Comparison of ENCODE assay signal across 8 cellular contexts in the genomic region with DNA sequence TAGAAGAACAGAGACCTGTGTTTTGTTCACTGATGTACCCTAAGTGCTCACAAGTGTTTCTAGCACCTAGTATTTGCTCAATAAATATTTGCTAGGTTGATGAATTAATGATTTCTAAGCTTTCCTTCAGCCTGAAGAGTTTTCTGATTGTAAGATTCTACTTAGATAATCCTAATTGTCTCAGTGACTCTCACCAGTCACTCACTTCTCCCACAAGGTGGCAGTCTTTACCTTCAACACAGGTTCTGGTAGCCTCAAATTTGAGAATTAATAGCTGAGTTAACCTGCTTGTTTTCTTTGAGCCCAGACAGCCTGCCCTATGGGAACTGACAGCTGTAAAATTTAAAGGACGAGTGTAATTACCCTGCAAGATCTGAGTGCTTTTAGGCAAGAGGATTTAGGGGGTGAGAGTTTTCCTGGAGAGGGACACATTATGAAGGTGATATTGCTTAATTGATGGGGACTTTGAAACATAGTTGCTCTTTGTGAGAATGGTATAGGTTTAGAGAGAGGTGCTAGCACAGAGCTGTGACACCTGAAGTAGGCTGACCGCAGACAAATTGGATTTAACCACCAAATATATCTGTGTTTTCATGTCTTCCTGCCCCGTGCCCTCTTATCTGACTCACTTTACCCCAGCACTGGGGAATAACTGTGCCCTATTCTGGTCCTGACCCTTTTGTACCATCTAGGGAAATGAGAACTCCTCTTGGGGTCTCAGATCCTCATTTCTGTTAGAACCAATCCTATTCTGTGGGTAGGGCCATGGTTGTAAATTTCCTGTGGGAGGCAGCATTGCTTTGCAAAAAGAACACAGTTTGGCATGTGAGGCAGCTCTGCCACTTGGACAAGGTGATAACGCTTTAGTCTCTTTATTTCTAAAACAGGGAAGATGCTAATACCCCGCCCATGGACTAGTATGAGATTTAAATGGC. TPM values are rescaled to one million over a fixed set of nuclear protein-coding genes. Genes with fewer than 3 reads are reported as not detected.
DNase-seq lines count a peak whose midpoint lies in the region; ATAC-seq, FAIRE-seq and TF ChIP-seq lines count a peak whose summit lies in the region.

No MANE protein-coding gene starts in this region.

- H3K4me1 ChIP-seq in OCI-LY1 (ENCODE audit: insufficient read depth, low read length, severe bottlenecking) = peaks cover 45% of the 10 kb centered on the region
- H3K4me1 ChIP-seq in astrocyte (ENCODE audit: insufficient read depth, low read length) = no peaks in the 10 kb centered on the region
- no peaks in the 10 kb centered on the region for H3K4me1 ChIP-seq in small intestine (ENCODE audit: control insufficient read depth in 2 of 2, insufficient read depth in 1 of 2, low read depth in 1 of 2, low read length in 1 of 2)

- H3K27ac ChIP-seq in OCI-LY1 (ENCODE audit: low read depth, low read length, poor library complexity, severe bottlenecking) (no peak overlapping the region), astrocyte (ENCODE audit: low read depth, low read length) (no peak overlapping the region), small intestine (ENCODE audit: low read depth in 1 of 2, low read length in 1 of 2) (no peak overlapping the region)

- H3K27me3 ChIP-seq in OCI-LY1 (ENCODE audit: insufficient read depth, low read length) (no peaks in the 10 kb centered on the region), astrocyte (ENCODE audit: insufficient read depth, low read length) (no peaks in the 10 kb centered on the region), small intestine (ENCODE audit: control insufficient read depth in 2 of 2, insufficient read depth in 2 of 2, low read length in 2 of 2) (no peaks in the 10 kb centered on the region)

- H3K27me3 Mint-ChIP-seq in astrocyte (ENCODE audit: low read depth, unreplicated experiment) = peaks cover 6% of the 10 kb centered on the region

- H3K79me2 ChIP-seq in OCI-LY1 (ENCODE audit: insufficient read depth, low read length) (no peaks in the 10 kb centered on the region), astrocyte (ENCODE audit: insufficient read depth, low read length) (no peaks in the 10 kb centered on the region)

- H3K4me2 ChIP-seq in OCI-LY1 (ENCODE audit: low read length) (no peak overlapping the region), astrocyte (ENCODE audit: low read length) (no peak overlapping the region)

- H3K9me3 Mint-ChIP-seq in astrocyte (ENCODE audit: unreplicated experiment) = no peaks in the 10 kb centered on the region

- H3K9me3 ChIP-seq in OCI-LY1 (ENCODE audit: low read length) (no peaks in the 10 kb centered on the region), astrocyte (ENCODE audit: insufficient read depth, low read depth, low read length) (no peaks in the 10 kb centered on the region), small intestine (ENCODE audit: control insufficient read depth, low read depth) (no peaks in the 10 kb centered on the region)

- H3K36me3 ChIP-seq in OCI-LY1 (ENCODE audit: insufficient read depth, low read length) (no peaks in the 10 kb centered on the region), astrocyte (ENCODE audit: insufficient read depth, low read length) (no peaks in the 10 kb centered on the region), small intestine (ENCODE audit: control insufficient read depth in 2 of 2, insufficient read depth in 2 of 2, low read length in 2 of 2) (no peaks in the 10 kb centered on the region)

- no peak overlapping the region for H2AFZ ChIP-seq in OCI-LY1 (ENCODE audit: low read length)
- H2AFZ ChIP-seq in astrocyte (ENCODE audit: low read depth, low read length) = no peak overlapping the region

- H3K27ac Mint-ChIP-seq in astrocyte (ENCODE audit: unreplicated experiment) = no peak overlapping the region

- H4K20me1 ChIP-seq in OCI-LY1 (ENCODE audit: insufficient read depth, low read length) (no peaks in the 10 kb centered on the region), astrocyte (ENCODE audit: insufficient read depth, low read length) (no peaks in the 10 kb centered on the region)

- no peaks in the 10 kb centered on the region for H3K36me3 Mint-ChIP-seq in astrocyte (ENCODE audit: low read depth, unreplicated experiment)

- H3K4me3 ChIP-seq in OCI-LY1 (ENCODE audit: low read depth, low read length, poor library complexity, severe bottlenecking) = no peak overlapping the region
- no peak overlapping the region for H3K4me3 ChIP-seq in astrocyte (ENCODE audit: insufficient read depth, low read depth, low read length)
- no peak overlapping the region for H3K4me3 ChIP-seq in small intestine (ENCODE audit: low read depth in 1 of 2, low read length in 2 of 2)

- H3K9ac ChIP-seq in OCI-LY1 (ENCODE audit: low read length) (no peak overlapping the region), astrocyte (ENCODE audit: low read length) (no peak overlapping the region)

- FAIRE-seq in HTR-8/SVneo (lab: Jason Lieb, UNC) (no peak), astrocyte (lab: Jason Lieb, UNC) (peak; percentile 65), small intestine (lab: Jason Lieb, UNC) (no peak)

- H3K4me1 Mint-ChIP-seq in astrocyte (ENCODE audit: low read depth, unreplicated experiment) = peaks cover 3% of the 10 kb centered on the region

- TF ChIP-seq CTCF in OCI-LY1 (IDR thresholded peaks at IDR 0.05; ENCODE audit: low read length) (peak; percentile 63), astrocyte (IDR thresholded peaks at IDR 0.05; ENCODE audit: insufficient read depth, low read depth, low read length) (peak; percentile 94)

- H3K9me2 ChIP-seq in OCI-LY1 (ENCODE audit: low read depth, low read length) = no peaks in the 10 kb centered on the region

- peak; percentile 42 for ATAC-seq in GM19468 (IDR thresholded peaks at IDR 0.05; ENCODE audit: extremely low read depth, unreplicated experiment)

- no peaks in the 10 kb centered on the region for H3F3A ChIP-seq in OCI-LY1 (ENCODE audit: insufficient read depth, low read length)

- 39 to 73% (median 55%) methylated on average over 5 of the region's 5 CpGs for WGBS in small intestine, 3 donors

- H3K4me3 Mint-ChIP-seq in astrocyte (ENCODE audit: unreplicated experiment) = no peak overlapping the region

- peak; percentile 61 for DNase-seq in EH (ENCODE audit: low read depth)
- DNase-seq in HTR-8/SVneo (ENCODE audit: insufficient read length, low spot score) = peak; percentile 49
- DNase-seq in astrocyte (ENCODE audit: low read depth) = peak; percentile 38
- DNase-seq in hepatic stellate cell (ENCODE audit: low spot score) = peak; percentile 29
- peak; percentile 68 for DNase-seq in small intestine
- no peak for DNase-seq in GM19238 (ENCODE audit: insufficient read length, low spot score)

RNA-seq across cellular contexts. Expression of a gene that starts 27.7 kb away (rescaled TPM):
- 0.94 and 1.0 TPM in 2 replicates for total RNA-seq in astrocyte
- polyA plus RNA-seq in small intestine = 1 to 10 TPM in 2 of 3 donors, under 1 TPM in 1; under 0.01 to 2.5 (median 1.6) TPM
